9 cellular contexts compared by ENCODE assay signal in the genomic region with DNA sequence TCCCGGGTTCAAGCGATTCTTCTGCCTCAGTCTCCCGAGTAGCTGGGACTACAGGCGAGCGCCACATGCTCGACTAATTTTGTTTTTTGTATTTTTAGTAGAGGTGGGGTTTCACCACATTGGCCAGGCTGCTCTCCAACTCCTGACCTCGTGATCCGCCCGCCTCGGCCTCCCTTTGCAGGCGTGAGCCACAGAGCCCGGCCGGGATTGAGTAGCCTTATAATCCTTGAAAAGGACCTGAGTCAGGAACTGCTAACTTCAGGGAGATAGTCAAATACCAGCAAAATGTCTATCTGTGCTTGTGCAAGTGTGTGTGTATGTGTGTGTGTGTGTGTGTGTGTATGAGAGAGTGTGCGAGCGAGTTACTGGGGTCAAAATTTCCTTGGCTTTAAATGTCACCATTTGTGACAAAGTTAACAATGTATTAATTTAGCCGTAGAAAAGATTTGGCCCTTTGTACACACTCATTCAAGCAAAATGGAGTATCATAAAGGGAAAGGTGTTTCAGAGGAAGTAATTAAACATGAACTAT. TPM values are rescaled to one million over a fixed set of nuclear protein-coding genes. Genes with fewer than 3 reads are reported as not detected.
DNase-seq lines count a peak whose midpoint lies in the region; ATAC-seq and TF ChIP-seq lines count a peak whose summit lies in the region.
"Had no signal": no experiment of that assay in that cellular context is flagged by ENCODE, and none has a peak within 500 bp of the region (broad histone marks: within the 10 kb centered on the region; RNA-seq: fewer than 3 reads in every experiment).

No MANE protein-coding gene starts in this region.

- peak overlapping the region; percentile 95 for H3K9ac ChIP-seq in mesenchymal stem cell (ENCODE audit: low read length)

- H4K8ac ChIP-seq in mesenchymal stem cell (ENCODE audit: low read length): no peak overlapping the region

- H3K79me1 ChIP-seq in mesenchymal stem cell (replicated peaks; ENCODE audit: low read length, poor library complexity, severe bottlenecking): no peaks in the 10 kb centered on the region

- no peaks in the 10 kb centered on the region for H3K9me3 Mint-ChIP-seq in stimulated activated naive CD8-positive, alpha-beta T cell treated with anti-CD3 and anti-CD28 coated beads, Interleukin-15, Interleukin-2, amounts not matched to agents 100 ng/mL and 50 ng/mL, for 24 hours

- peak overlapping the region; percentile 61 for H3K4me3 Mint-ChIP-seq in stimulated activated naive CD8-positive, alpha-beta T cell treated with anti-CD3 and anti-CD28 coated beads, Interleukin-15, Interleukin-2, amounts not matched to agents 100 ng/mL and 50 ng/mL, for 24 hours

- no peak overlapping the region for H2BK5ac ChIP-seq in mesenchymal stem cell (ENCODE audit: low read depth, low read length, poor library complexity, severe bottlenecking)

- H2BK15ac ChIP-seq in mesenchymal stem cell (ENCODE audit: low read depth, poor library complexity, severe bottlenecking): no peak overlapping the region

- H3K27ac Mint-ChIP-seq in stimulated activated naive CD8-positive, alpha-beta T cell treated with anti-CD3 and anti-CD28 coated beads, Interleukin-15, Interleukin-2, amounts not matched to agents 100 ng/mL and 50 ng/mL, for 24 hours: peak overlapping the region; percentile 76

- peak overlapping the region; percentile 3 for H3K4me3 ChIP-seq in brain microvascular endothelial cell (ENCODE audit: low read depth, low read length)
- H3K4me3 ChIP-seq in mesenchymal stem cell (ENCODE audit: insufficient read depth in 1 of 2, low read depth in 1 of 2, low read length in 2 of 2): peak overlapping the region in 1 of 2 experiments; percentile 90

- no peak overlapping the region for H3K18ac ChIP-seq in mesenchymal stem cell (ENCODE audit: low read depth in 1 of 2, low read length in 2 of 2)

- no peak overlapping the region for H4K91ac ChIP-seq in mesenchymal stem cell (ENCODE audit: low read length)

- no peak overlapping the region for H3K4ac ChIP-seq in mesenchymal stem cell (ENCODE audit: low read depth in 1 of 2, low read length in 2 of 2)

- ATAC-seq in stimulated activated naive CD8-positive, alpha-beta T cell treated with anti-CD3 and anti-CD28 coated beads, Interleukin-15, Interleukin-2, amounts not matched to agents 100 U/mL and 50 U/mL, for 24 hours: no peak
- ATAC-seq in HG03460 (IDR thresholded peaks at IDR 0.05; ENCODE audit: unreplicated experiment) (no peak), GM21619 (IDR thresholded peaks at IDR 0.05; ENCODE audit: unreplicated experiment) (no peak)

- no peak overlapping the region for H2AK5ac ChIP-seq in mesenchymal stem cell (ENCODE audit: low read length, severe bottlenecking)

- no peaks in the 10 kb centered on the region for H3K4me1 ChIP-seq in mesenchymal stem cell (ENCODE audit: control insufficient read depth, insufficient read depth, low read depth, low read length)

- TF ChIP-seq CTCF in brain microvascular endothelial cell (IDR thresholded peaks at IDR 0.05; ENCODE audit: low read depth, low read length, missing control alignments): no peak

- peak overlapping the region; percentile 34 for H3K4me2 ChIP-seq in mesenchymal stem cell (ENCODE audit: low read length, poor library complexity, severe bottlenecking)

- H3K9me3 ChIP-seq in mesenchymal stem cell (ENCODE audit: control insufficient read depth, low read length): no peaks in the 10 kb centered on the region

- in situ Hi-C loops in brain microvascular endothelial cell (cut with HindIII; ENCODE audit: low pct_ligation_motif_present, low sequenced_read_pairs): no loop called here

- DNase-seq in stimulated activated naive CD8-positive, alpha-beta T cell treated with anti-CD3 and anti-CD28 coated beads, Interleukin-15, Interleukin-2, amounts not matched to agents 100 U/mL and 50 U/mL, for 24 hours: no peak
- DNase-seq in brain microvascular endothelial cell: no peak
- DNase-seq in mesenchymal stem cell: peak; percentile 30
- no peak for DNase-seq in GM19240 (ENCODE audit: insufficient read length, low spot score)
- no peak for DNase-seq in DMS 273 (lab: John Stamatoyannopoulos, UW; ENCODE audit: unreplicated experiment)
- DNase-seq: SHP77 treated with DMSO at 0.1 percent for 48 hours had no signal

- H2BK12ac ChIP-seq in mesenchymal stem cell (ENCODE audit: low read length in 2 of 2): no peak overlapping the region

- WGBS in mesenchymal stem cell: 61% methylated on average over 13 of the region's 16 CpGs

- no peaks in the 10 kb centered on the region for H3K27me3 Mint-ChIP-seq in stimulated activated naive CD8-positive, alpha-beta T cell treated with anti-CD3 and anti-CD28 coated beads, Interleukin-15, Interleukin-2, amounts not matched to agents 100 ng/mL and 50 ng/mL, for 24 hours

- peaks cover 12% of the 10 kb centered on the region for H3K4me1 Mint-ChIP-seq in stimulated activated naive CD8-positive, alpha-beta T cell treated with anti-CD3 and anti-CD28 coated beads, Interleukin-15, Interleukin-2, amounts not matched to agents 100 ng/mL and 50 ng/mL, for 24 hours (ENCODE audit: low read depth)

- H3K27me3 ChIP-seq in brain microvascular endothelial cell (replicated peaks): no peaks in the 10 kb centered on the region
- no peaks in the 10 kb centered on the region for H3K27me3 ChIP-seq in mesenchymal stem cell (ENCODE audit: control insufficient read depth in 1 of 2, insufficient read depth in 1 of 2, low read length in 2 of 2)

- no peak overlapping the region for H3K23ac ChIP-seq in mesenchymal stem cell (ENCODE audit: low read length in 2 of 2)

- no peak overlapping the region for H3K14ac ChIP-seq in mesenchymal stem cell (ENCODE audit: low read length in 2 of 2)

- H3K36me3 Mint-ChIP-seq in stimulated activated naive CD8-positive, alpha-beta T cell treated with anti-CD3 and anti-CD28 coated beads, Interleukin-15, Interleukin-2, amounts not matched to agents 100 ng/mL and 50 ng/mL, for 24 hours (ENCODE audit: low read depth): no peaks in the 10 kb centered on the region

- no peak overlapping the region for H2AFZ ChIP-seq in mesenchymal stem cell (ENCODE audit: low read depth, low read length)

- H3K36me3 ChIP-seq in brain microvascular endothelial cell (replicated peaks) (no peaks in the 10 kb centered on the region), mesenchymal stem cell (ENCODE audit: control insufficient read depth in 1 of 2, insufficient read depth in 2 of 2, low read depth in 1 of 2, low read length in 2 of 2) (no peaks in the 10 kb centered on the region)

- H3K27ac ChIP-seq in brain microvascular endothelial cell: no peak overlapping the region
- H3K27ac ChIP-seq in mesenchymal stem cell (ENCODE audit: low read length, poor library complexity, severe bottlenecking): no peak overlapping the region

- H2BK120ac ChIP-seq in mesenchymal stem cell (ENCODE audit: low read depth, low read length): no peak overlapping the region

RNA-seq across cellular contexts. Expression of gene KDM6A, which starts 1.8 kb away (rescaled TPM):
- polyA plus RNA-seq in mesenchymal stem cell (2013, experiment 1 of 2): 9.5 TPM
- 9.5 TPM for polyA plus RNA-seq in mesenchymal stem cell (2013, experiment 2 of 2)

RNA-seq across cellular contexts. Expression of gene DUSP21, which starts 27.4 kb away (rescaled TPM):
- not detected for polyA plus RNA-seq in mesenchymal stem cell (2013, experiment 1 of 2)
- polyA plus RNA-seq in mesenchymal stem cell (2013, experiment 2 of 2): not detected
